8 cellular contexts compared by ENCODE assay signal in genomic region chr12:122974274-122974891, GRCh38. TPM values are rescaled to one million over a fixed set of nuclear protein-coding genes. Genes with fewer than 3 reads are reported as not detected.
DNase-seq lines count a peak whose midpoint lies in the region; ATAC-seq and TF ChIP-seq lines count a peak whose summit lies in the region.

No MANE protein-coding gene starts in this region.

- peak overlapping the region; percentile 98 for H3K4me2 ChIP-seq in skeletal muscle satellite cell (ENCODE audit: low read length)

- H3K27me3 ChIP-seq in breast epithelium (no peaks in the 10 kb centered on the region), skeletal muscle satellite cell (ENCODE audit: control insufficient read depth, insufficient read depth, low read length) (no peaks in the 10 kb centered on the region)

- H3K4me1 ChIP-seq in breast epithelium, result peaks cover 12 to 24% of the 10 kb centered on the region in 2 donors
- peaks cover 16% of the 10 kb centered on the region for H3K4me1 ChIP-seq in skeletal muscle satellite cell (ENCODE audit: control insufficient read depth, insufficient read depth, low read length)

- peak overlapping the region; percentile 99 for H3K9ac ChIP-seq in skeletal muscle satellite cell (ENCODE audit: low read depth, low read length)

- in situ Hi-C loops in ACHN (cut with HindIII; ENCODE audit: low pct_ligation_motif_present, low pct_unique_long_range_greater_than_20kb, low sequenced_read_pairs), result no loop called here

- peak; percentile 66 for ATAC-seq in GM18873 (IDR thresholded peaks at IDR 0.05; ENCODE audit: low FRiP score, unreplicated experiment)
- peak; percentile 72 for ATAC-seq in HG03135 (IDR thresholded peaks at IDR 0.05; ENCODE audit: unreplicated experiment)

- H3K4me3 ChIP-seq in breast epithelium (peak overlapping the region; percentile 64 to 84 (median 77)), iPS-18c (ENCODE audit: insufficient read depth, low read depth, low read length) (peak overlapping the region; percentile 97), skeletal muscle satellite cell (ENCODE audit: low read length) (peak overlapping the region; percentile 92)

- H3K27ac ChIP-seq in VCaP (peak overlapping the region; percentile 99), breast epithelium (peak overlapping the region; percentile 98)

- H3K36me3 ChIP-seq in breast epithelium, result no peaks in the 10 kb centered on the region
- peaks cover 12% of the 10 kb centered on the region for H3K36me3 ChIP-seq in skeletal muscle satellite cell (ENCODE audit: insufficient read depth, low read length)

- no peak for TF ChIP-seq POLR2A in breast epithelium (IDR thresholded peaks at IDR 0.05)

- TF ChIP-seq CTCF in VCaP (conservative IDR thresholded peaks at IDR 0.05) (no peak), breast epithelium (IDR thresholded peaks at IDR 0.05) (no peak)

- DNase-seq in ACHN, result peak; percentile 100
- DNase-seq in NCI-H2196 (lab: John Stamatoyannopoulos, UW; ENCODE audit: unreplicated experiment), result peak; percentile 98
- DNase-seq in breast epithelium (ENCODE audit: low spot score in 2 of 2), result peak; percentile 98

- H3K9me3 ChIP-seq in breast epithelium (no peaks in the 10 kb centered on the region), iPS-18c (ENCODE audit: control insufficient read depth, insufficient read depth, low read length) (no peaks in the 10 kb centered on the region), skeletal muscle satellite cell (replicated peaks; ENCODE audit: low read length) (no peaks in the 10 kb centered on the region)

- intact Hi-C loops in breast epithelium (cut with DNase I; ENCODE audit: low total_unique reads), result no loop called here

RNA-seq across cellular contexts. Expression of gene OGFOD2, which starts 0.7 kb away (rescaled TPM):
- 10 to 100 TPM in 2 of 3 donors, 1 to 10 TPM in 1; 9.0 to 16.5 (median 12.1) TPM for total RNA-seq in breast epithelium
- total RNA-seq in skeletal muscle satellite cell (2012; rRNA removed), result 9.8 and 12.7 TPM in 2 replicates

RNA-seq across cellular contexts. Expression of gene ARL6IP4, which starts 6.1 kb away (rescaled TPM):
- 100 to 1,000 TPM; 196 to 279 (median 234) TPM for total RNA-seq in breast epithelium
- total RNA-seq in skeletal muscle satellite cell (2012; rRNA removed), result 139 and 158 TPM in 2 replicates

RNA-seq across cellular contexts. Expression of gene ABCB9, which starts 8.1 kb away (rescaled TPM):
- total RNA-seq in breast epithelium, result 1 to 10 TPM in 2 of 3 donors, under 1 TPM in 1; 0.96 to 8.6 (median 6.2) TPM
- 9.0 and 9.9 TPM in 2 replicates for total RNA-seq in skeletal muscle satellite cell (2012; rRNA removed)

Comparison
In these comparisons a context has a peak if more than half of its experiments do, and no peak if none do; other contexts are left out.
1. Peak in every context shown above with its lines: DNase-seq, ATAC-seq, H3K4me3 ChIP-seq and H3K27ac ChIP-seq.